8 cellular contexts compared by ENCODE assay signal in genomic region chr5:168486136-168486879, GRCh38. TPM values are rescaled to one million over a fixed set of nuclear protein-coding genes. Genes with fewer than 3 reads are reported as not detected.
DNase-seq lines count a peak whose midpoint lies in the region; ATAC-seq and TF ChIP-seq lines count a peak whose summit lies in the region.

TSS of gene RARS1 (plus strand) at chr5:168486471. CDS start at chr5:168486499, 28 bp downstream.

- in situ Hi-C loops in Panc1 (cut with HindIII; ENCODE audit: low pct_unique_long_range_greater_than_20kb, low sequenced_read_pairs): no loop called here

- H3K4me2 ChIP-seq in DOHH2 (ENCODE audit: low read length) (peak within 1 kb of the TSS; percentile 87), KMS-11 (peak within 1 kb of the TSS; percentile 57)

- ATAC-seq in GM21737 (IDR thresholded peaks at IDR 0.05; ENCODE audit: unreplicated experiment) (peak; percentile 82), Panc1 (peak; percentile 99), esophagus mucosa (peak; percentile 99)

- H3K9ac ChIP-seq in KMS-11 (peak within 1 kb of the TSS; percentile 18; the same call in 1 of the 2 replicates), muscle layer of colon (ENCODE audit: low read length) (peak within 1 kb of the TSS; percentile 83)

- H3K27ac ChIP-seq in DOHH2 (ENCODE audit: low read depth, low read length) (peak within 1 kb of the TSS; percentile 20; the same call in 1 of the 2 replicates), KMS-11 (no peak within 1 kb of the TSS), Panc1 (ENCODE audit: low read length) (peak within 1 kb of the TSS; percentile 93), muscle layer of colon (ENCODE audit: low read depth, low read length) (peak within 1 kb of the TSS; percentile 88)

- H3K27me3 ChIP-seq in DOHH2 (ENCODE audit: control insufficient read depth, low read length) (no peaks in the 10 kb centered on the region), KMS-11 (ENCODE audit: insufficient read depth, low read depth) (no peaks in the 10 kb centered on the region), Panc1 (ENCODE audit: control insufficient read depth, insufficient read depth, low read length) (no peaks in the 10 kb centered on the region), muscle layer of colon (ENCODE audit: control insufficient read depth in 1 of 2, insufficient read depth in 2 of 2, low read length in 2 of 2) (no peaks in the 10 kb centered on the region)

- H3F3A ChIP-seq in DOHH2 (ENCODE audit: control insufficient read depth, insufficient read depth): no peaks in the 10 kb centered on the region

- intact Hi-C loops in Panc1 (cut with micrococcal nuclease; ENCODE audit: unreplicated experiment): loop anchor here (2.0 kb wide), 1 partner anchor 218 kb away; no protein-coding TSS in a partner anchor

- peaks cover 19% of the 10 kb centered on the region for H3K4me1 ChIP-seq in DOHH2 (ENCODE audit: control insufficient read depth, low read length)
- H3K4me1 ChIP-seq in KMS-11 (ENCODE audit: low read depth, poor library complexity, severe bottlenecking): peaks cover 23% of the 10 kb centered on the region
- no peaks in the 10 kb centered on the region; the same call in 1 of the 2 replicates for H3K4me1 ChIP-seq in Panc1 (ENCODE audit: control insufficient read depth, insufficient read depth, low read length)
- peaks cover 9% of the 10 kb centered on the region for H3K4me1 ChIP-seq in muscle layer of colon (ENCODE audit: insufficient read depth, low read length)

- H3K4me3 ChIP-seq in DOHH2 (ENCODE audit: low read length) (peak within 1 kb of the TSS; percentile 99), KMS-11 (IDR thresholded peaks at IDR 0.05; ENCODE audit: insufficient read depth, low read depth, low read length) (no peak within 1 kb of the TSS), Panc1 (ENCODE audit: low read depth in 2 of 2, low read length in 2 of 2) (peak within 1 kb of the TSS; percentile 95 to 99), muscle layer of colon (ENCODE audit: low read depth in 1 of 2, low read length in 2 of 2) (peak within 1 kb of the TSS; percentile 92 to 94)

- peaks cover 28% of the 10 kb centered on the region for H3K79me2 ChIP-seq in DOHH2 (ENCODE audit: control insufficient read depth, low read length)
- peaks cover 12% of the 10 kb centered on the region; the same call in 1 of the 2 replicates for H3K79me2 ChIP-seq in KMS-11 (ENCODE audit: insufficient read depth, low read depth)

- POLR2A ChIA-PET in Panc1 (lab: Charles Lee): no interaction called here

- H4K20me1 ChIP-seq in DOHH2 (ENCODE audit: control insufficient read depth, insufficient read depth, low read depth, low read length): no peaks in the 10 kb centered on the region
- no peaks in the 10 kb centered on the region for H4K20me1 ChIP-seq in KMS-11 (ENCODE audit: insufficient read depth)

- BruUV-seq in Panc1 (replicated peaks; lab: Mats Ljungman, UMichigan): TSS peak; percentile 89

- CTCF ChIA-PET in Panc1 (lab: Charles Lee): no interaction called here

- TF ChIP-seq CTCF in DOHH2 (IDR thresholded peaks at IDR 0.05; ENCODE audit: low read depth, low read length, poor library complexity, severe bottlenecking) (peak; percentile 90), KMS-11 (conservative IDR thresholded peaks at IDR 0.05; ENCODE audit: low read depth, low read length) (peak; percentile 67), Panc1 (IDR thresholded peaks at IDR 0.05) (peak; percentile 98)

- H2AFZ ChIP-seq in KMS-11 (ENCODE audit: low read depth): peak within 1 kb of the TSS; percentile 58

- peak; percentile 90 for DNase-seq in Panc1 (ENCODE audit: low read depth, low spot score)
- peak; percentile 91 to 94 for DNase-seq in activated T-cell treated with anti-CD3 and anti-CD28 coated beads, Interleukin-2, amount 50 U/mL, for 48 hours
- peak; percentile 85 for DNase-seq in stimulated activated CD8-positive, alpha-beta memory T cell treated with anti-CD3 and anti-CD28 coated beads, Interleukin-7, amount 100 ng/mL, for 24 hours (ENCODE audit: low read depth)

- H3K36me3 ChIP-seq in DOHH2 (ENCODE audit: control insufficient read depth, low read length): peaks cover 42% of the 10 kb centered on the region
- no peaks in the 10 kb centered on the region for H3K36me3 ChIP-seq in KMS-11 (ENCODE audit: insufficient read depth)
- peaks cover 20% of the 10 kb centered on the region for H3K36me3 ChIP-seq in Panc1 (ENCODE audit: control insufficient read depth, insufficient read depth, low read length)
- peaks cover 22% of the 10 kb centered on the region for H3K36me3 ChIP-seq in muscle layer of colon (ENCODE audit: insufficient read depth, low read length)

- H3K9me3 ChIP-seq in DOHH2 (ENCODE audit: control insufficient read depth, insufficient read depth, low read length) (no peaks in the 10 kb centered on the region), Panc1 (ENCODE audit: control insufficient read depth, insufficient read depth, low read depth, low read length) (no peaks in the 10 kb centered on the region), muscle layer of colon (ENCODE audit: low read length) (no peaks in the 10 kb centered on the region)

- no peaks in the 10 kb centered on the region for H3K9me2 ChIP-seq in DOHH2 (replicated peaks; ENCODE audit: control insufficient read depth, low read length)

RNA-seq across cellular contexts. Expression of gene RARS1, which starts in this region (rescaled TPM):
- total RNA-seq in Panc1 (2021; ENCODE audit: unreplicated experiment) (128 TPM), esophagus mucosa (73.4 TPM)
- polyA plus RNA-seq in Panc1 (2012; ENCODE audit: insufficient read length): 57.1 TPM
